ENCODE assay signal across 29 cellular contexts in genomic region chr9:37927611-37928551, GRCh38. TPM values are rescaled to one million over a fixed set of nuclear protein-coding genes. Genes with fewer than 3 reads are reported as not detected.
DNase-seq lines count a peak whose midpoint lies in the region; ATAC-seq and TF ChIP-seq lines count a peak whose summit lies in the region.
"Had no signal": no experiment of that assay in that cellular context is flagged by ENCODE, and none has a peak within 500 bp of the region (broad histone marks: within the 10 kb centered on the region; RNA-seq: fewer than 3 reads in every experiment).

No MANE protein-coding gene starts in this region.

- H3K4me3 Mint-ChIP-seq in neural progenitor cell (peak overlapping the region; percentile 33), immature natural killer cell (no peak overlapping the region)
- H3K4me3 Mint-ChIP-seq: activated CD8-positive, alpha-beta memory T cell treated with anti-CD3 and anti-CD28 coated beads, Interleukin-2, amount 10 ng/mL, durations not matched to agents 7 days and 5 days; activated naive CD4-positive, alpha-beta T cell treated with anti-CD3 and anti-CD28 coated beads for 36 hours; activated T-cell treated with anti-CD3 and anti-CD28 coated beads, Interleukin-2, amount 50 U/mL, for 72 hours; CD8-positive, alpha-beta T cell; naive thymus-derived CD8-positive, alpha-beta T cell; stimulated activated effector memory CD8-positive, alpha-beta T cell treated with anti-CD3 and anti-CD28 coated beads, Interleukin-12 subunit alpha, Interleukin-12 subunit beta, amount 100 ng/mL, for 72 hours had no signal

- intact Hi-C loops in Right ventricle myocardium superior (cut with DNase I) = no loop called here
- intact Hi-C loops in left ventricle myocardium inferior (cut with micrococcal nuclease) = no loop called here
- intact Hi-C loops in left ventricle myocardium superior (cut with micrococcal nuclease) = loop anchor here (10.0 kb wide), 1 partner anchor 137 kb away; the partner anchor contains the start of gene SHB

- peaks cover 47% of the 10 kb centered on the region for H3K4me1 ChIP-seq in left ventricle myocardium inferior
- peaks cover 9% of the 10 kb centered on the region for H3K4me1 ChIP-seq in neural progenitor cell

- H3K4me1 Mint-ChIP-seq in neural progenitor cell (peaks cover 34% of the 10 kb centered on the region), immature natural killer cell (no peaks in the 10 kb centered on the region)
- H3K4me1 Mint-ChIP-seq: IgD-negative memory B cell; naive thymus-derived CD8-positive, alpha-beta T cell; stimulated activated effector memory CD8-positive, alpha-beta T cell treated with anti-CD3 and anti-CD28 coated beads, Interleukin-12 subunit alpha, Interleukin-12 subunit beta, amount 100 ng/mL, for 72 hours had no signal

- H3K4me3 ChIP-seq in left ventricle myocardium inferior (no peak overlapping the region), neural progenitor cell (no peak overlapping the region)
- H3K4me3 ChIP-seq: heart right ventricle, ovary, PC-9 had no signal

- ATAC-seq in Right ventricle myocardium superior (ENCODE audit: poor library complexity) (peak; percentile 47), left ventricle myocardium superior (peak; percentile 70)
- ATAC-seq: activated CD8-positive, alpha-beta memory T cell treated with anti-CD3 and anti-CD28 coated beads, Interleukin-2, amount 10 ng/mL, durations not matched to agents 7 days and 5 days; activated T-cell treated with anti-CD3 and anti-CD28 coated beads, Interleukin-2, amount 50 U/mL, for 72 hours; CD8-positive, alpha-beta T cell; naive thymus-derived CD8-positive, alpha-beta T cell had no signal

- H3K27me3 ChIP-seq in left ventricle myocardium inferior (ENCODE audit: low read depth) (no peaks in the 10 kb centered on the region), neural progenitor cell (no peaks in the 10 kb centered on the region)
- H3K27me3 ChIP-seq: heart right ventricle, ovary had no signal

- no peak overlapping the region for H2AFZ ChIP-seq in neural progenitor cell (replicated peaks)
- H2AFZ ChIP-seq: PC-9 had no signal

- peak overlapping the region; percentile 66 for H3K27ac Mint-ChIP-seq in neural progenitor cell
- H3K27ac Mint-ChIP-seq in immature natural killer cell = no peak overlapping the region
- H3K27ac Mint-ChIP-seq: activated CD8-positive, alpha-beta memory T cell treated with anti-CD3 and anti-CD28 coated beads, Interleukin-2, amount 10 ng/mL, durations not matched to agents 7 days and 5 days; activated naive CD4-positive, alpha-beta T cell treated with anti-CD3 and anti-CD28 coated beads for 36 hours; activated T-cell treated with anti-CD3 and anti-CD28 coated beads, Interleukin-2, amount 50 U/mL, for 72 hours; CD8-positive, alpha-beta T cell; stimulated activated effector memory CD8-positive, alpha-beta T cell treated with anti-CD3 and anti-CD28 coated beads, Interleukin-12 subunit alpha, Interleukin-12 subunit beta, amount 100 ng/mL, for 72 hours had no signal

- no peak overlapping the region for H3K9ac ChIP-seq in neural progenitor cell

- no peaks in the 10 kb centered on the region for H3K79me2 ChIP-seq in neural progenitor cell (ENCODE audit: low read depth)

- peaks cover 7% of the 10 kb centered on the region for H3K9me3 ChIP-seq in left ventricle myocardium inferior (replicated peaks)
- H3K9me3 ChIP-seq in neural progenitor cell (ENCODE audit: low read depth) = no peaks in the 10 kb centered on the region
- H3K9me3 ChIP-seq: ovary had no signal

- H3K27me3 Mint-ChIP-seq in neural progenitor cell (ENCODE audit: insufficient read depth, low read depth) = peaks cover 6% of the 10 kb centered on the region
- H3K27me3 Mint-ChIP-seq in immature natural killer cell (ENCODE audit: low read depth in 3 of 3) = peaks cover 0 to 2% (median 0%) of the 10 kb centered on the region in 3 donors
- H3K27me3 Mint-ChIP-seq: activated CD8-positive, alpha-beta memory T cell treated with anti-CD3 and anti-CD28 coated beads, Interleukin-2, amount 10 ng/mL, durations not matched to agents 7 days and 5 days; naive thymus-derived CD8-positive, alpha-beta T cell had no signal

- H3K27ac ChIP-seq in left ventricle myocardium inferior (replicated peaks) (no peak overlapping the region), neural progenitor cell (no peak overlapping the region)
- H3K27ac ChIP-seq: heart right ventricle, ovary, PC-9 had no signal

- no peaks in the 10 kb centered on the region for H4K20me1 ChIP-seq in neural progenitor cell (ENCODE audit: low read depth)

- H3K9me3 Mint-ChIP-seq in neural progenitor cell (peaks cover 5% of the 10 kb centered on the region), immature natural killer cell (no peaks in the 10 kb centered on the region)
- H3K9me3 Mint-ChIP-seq: activated naive CD4-positive, alpha-beta T cell treated with anti-CD3 and anti-CD28 coated beads for 36 hours; CD8-positive, alpha-beta T cell; stimulated activated effector memory CD8-positive, alpha-beta T cell treated with anti-CD3 and anti-CD28 coated beads, Interleukin-12 subunit alpha, Interleukin-12 subunit beta, amount 100 ng/mL, for 72 hours had no signal

- no peak overlapping the region for H3K4me2 ChIP-seq in neural progenitor cell
- H3K4me2 ChIP-seq: PC-9 had no signal

- TF ChIP-seq CTCF in left ventricle myocardium inferior (IDR thresholded peaks at IDR 0.05; ENCODE audit: borderline replicate concordance) = no peak
- no peak for TF ChIP-seq CTCF in neural progenitor cell (IDR thresholded peaks at IDR 0.05)

- H3K36me3 ChIP-seq in left ventricle myocardium inferior (peaks cover 8% of the 10 kb centered on the region), neural progenitor cell (no peaks in the 10 kb centered on the region)
- H3K36me3 ChIP-seq: heart right ventricle, ovary had no signal

- DNase-seq in Right ventricle myocardium superior (no peak), left ventricle myocardium inferior (no peak), left ventricle myocardium superior (no peak), neural progenitor cell (ENCODE audit: low spot score) (no peak), GDM1 (lab: John Stamatoyannopoulos, UW) (no peak), DMS153 (lab: John Stamatoyannopoulos, UW) (no peak), immature natural killer cell (no peak), NCI-H345 (lab: John Stamatoyannopoulos, UW) (no peak)
- DNase-seq: activated CD8-positive, alpha-beta memory T cell treated with anti-CD3 and anti-CD28 coated beads, Interleukin-2, amount 10 ng/mL, durations not matched to agents 7 days and 5 days; activated naive CD4-positive, alpha-beta T cell treated with anti-CD3 and anti-CD28 coated beads for 36 hours; activated T-cell treated with anti-CD3 and anti-CD28 coated beads, Interleukin-2, amount 50 U/mL, for 72 hours; AML-193; CD8-positive, alpha-beta T cell; DMS 273 treated with DMSO at 0.1 percent for 48 hours; effector memory CD4-positive, alpha-beta T cell; heart right ventricle; NCI-H1048; NCI-H1694; NCI-H524 treated with DMSO at 0.1 percent for 48 hours; NK-92 treated with Interleukin-12 subunit alpha and Interleukin-12 subunit beta, amount 100 ng/mL, for 24 hours; ovary; PC-9; right cardiac atrium; SIG-M5; stimulated activated CD4-positive, alpha-beta T cell treated with anti-CD3 and anti-CD28 coated beads, Interleukin-12 subunit alpha, Interleukin-12 subunit beta, amount 100 ng/mL, for 4 hours; stimulated activated CD4-positive, alpha-beta T cell treated with anti-CD3 and anti-CD28 coated beads, Interleukin-4, amount 100 ng/mL, for 24 hours had no signal

- no peaks in the 10 kb centered on the region for H3F3A ChIP-seq in neural progenitor cell (ENCODE audit: low read depth)

- H3K36me3 Mint-ChIP-seq in neural progenitor cell (peaks cover 7% of the 10 kb centered on the region), immature natural killer cell (no peaks in the 10 kb centered on the region)
- H3K36me3 Mint-ChIP-seq: activated CD8-positive, alpha-beta memory T cell treated with anti-CD3 and anti-CD28 coated beads, Interleukin-2, amount 10 ng/mL, durations not matched to agents 7 days and 5 days; CD8-positive, alpha-beta T cell; IgD-negative memory B cell; naive thymus-derived CD8-positive, alpha-beta T cell; stimulated activated effector memory CD8-positive, alpha-beta T cell treated with anti-CD3 and anti-CD28 coated beads, Interleukin-12 subunit alpha, Interleukin-12 subunit beta, amount 100 ng/mL, for 72 hours had no signal

RNA-seq across cellular contexts. Expression of gene SLC25A51, which starts 24.0 kb away (rescaled TPM):
- total RNA-seq in Right ventricle myocardium superior = 20.0 TPM
- total RNA-seq in left ventricle myocardium inferior = 21.4 TPM
- 23.0 TPM for total RNA-seq in left ventricle myocardium superior
- 22.6 and 24.6 TPM in 2 replicates for total RNA-seq in neural progenitor cell (ENCODE audit: low replicate concordance)
- polyA plus RNA-seq in immature natural killer cell = 10 to 100 TPM in 2 of 3 donors, 1 to 10 TPM in 1; 3.6 to 12.5 (median 10.7) TPM
